In the genomic region with DNA sequence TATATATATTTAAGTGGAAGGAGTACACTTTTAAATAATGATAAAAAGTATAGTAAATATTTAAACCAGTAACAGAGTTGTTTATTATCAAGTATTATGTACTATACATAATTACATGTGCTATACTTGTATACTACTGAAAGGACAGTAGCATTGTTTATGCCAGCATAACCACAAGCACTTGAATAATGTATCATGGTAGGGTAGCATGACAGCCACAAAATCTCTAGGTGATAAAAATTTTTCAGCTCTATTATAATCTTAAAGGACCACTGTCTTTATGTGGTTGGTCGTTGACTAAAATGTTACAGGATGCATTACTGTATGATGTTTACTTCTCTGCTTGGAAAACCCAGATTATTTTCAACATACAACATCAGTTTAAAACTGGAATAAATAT, we compare ENCODE assay signal across 24 cellular contexts.
"Had no signal": no experiment of that assay in that cellular context is flagged by ENCODE, and none has a peak within 500 bp of the region (broad histone marks: within the 10 kb centered on the region; RNA-seq: fewer than 3 reads in every experiment).

No MANE protein-coding gene starts in this region.

- H3K27ac ChIP-seq: gastroesophageal sphincter, heart left ventricle, hepatocyte, prostate gland, right atrium auricular region, testis, tibial artery had no signal

- H3K79me2 ChIP-seq: hepatocyte had no signal

- DNase-seq: cortex of kidney; heart left ventricle; kidney; mucosa of descending colon; naive B cell; nephron progenitor cell; nucleus accumbens; stimulated activated CD4-positive, alpha-beta T cell treated with anti-CD3 and anti-CD28 coated beads, Interleukin-2, amount 100 ng/mL, for 24 hours; stimulated activated CD4-positive, alpha-beta T cell treated with anti-CD3 and anti-CD28 coated beads, Interleukin-4, amount 100 ng/mL, for 24 hours; stimulated activated naive CD8-positive, alpha-beta T cell treated with anti-CD3 and anti-CD28 coated beads, Interleukin-15, Interleukin-2, amounts not matched to agents 100 U/mL and 50 U/mL, for 24 hours; substantia nigra; testis; tibial artery had no signal

- H3K36me3 ChIP-seq: gastroesophageal sphincter, heart left ventricle, prostate gland, right atrium auricular region, tibial artery had no signal

- H3K4me1 ChIP-seq: gastroesophageal sphincter, heart left ventricle, prostate gland, right atrium auricular region, testis, tibial artery had no signal

- H2AFZ ChIP-seq: hepatocyte had no signal

- H3K27ac Mint-ChIP-seq: memory B cell; mesothelial cell of epicardium; naive B cell; nephron progenitor cell; stimulated activated effector memory CD8-positive, alpha-beta T cell treated with anti-CD3 and anti-CD28 coated beads, Interleukin-12 subunit alpha, Interleukin-12 subunit beta, amount 100 ng/mL, for 72 hours; type B pancreatic cell had no signal

- H3K4me3 ChIP-seq: gastroesophageal sphincter, heart left ventricle, hepatocyte, lung, mucosa of descending colon, prostate gland, right atrium auricular region, testis, tibial artery had no signal

- H3K27me3 ChIP-seq: gastroesophageal sphincter, heart left ventricle, hepatocyte, right atrium auricular region, testis, tibial artery had no signal

- H3K9me3 Mint-ChIP-seq: memory B cell; naive B cell; nephron progenitor cell; stimulated activated effector memory CD8-positive, alpha-beta T cell treated with anti-CD3 and anti-CD28 coated beads, Interleukin-12 subunit alpha, Interleukin-12 subunit beta, amount 100 ng/mL, for 72 hours; type B pancreatic cell had no signal

- H3K27me3 Mint-ChIP-seq: naive B cell, type B pancreatic cell had no signal

- H3K4me1 Mint-ChIP-seq: memory B cell; mesothelial cell of epicardium; naive B cell; stimulated activated effector memory CD8-positive, alpha-beta T cell treated with anti-CD3 and anti-CD28 coated beads, Interleukin-12 subunit alpha, Interleukin-12 subunit beta, amount 100 ng/mL, for 72 hours had no signal

- ATAC-seq: gastroesophageal sphincter; heart left ventricle; left lobe of liver; mucosa of descending colon; sciatic nerve; stimulated activated naive CD8-positive, alpha-beta T cell treated with anti-CD3 and anti-CD28 coated beads, Interleukin-15, Interleukin-2, amounts not matched to agents 100 U/mL and 50 U/mL, for 24 hours had no signal

- H3K4me3 Mint-ChIP-seq: memory B cell; mesothelial cell of epicardium; naive B cell; nephron progenitor cell; stimulated activated effector memory CD8-positive, alpha-beta T cell treated with anti-CD3 and anti-CD28 coated beads, Interleukin-12 subunit alpha, Interleukin-12 subunit beta, amount 100 ng/mL, for 72 hours; type B pancreatic cell had no signal

- H3K36me3 Mint-ChIP-seq: memory B cell; mesothelial cell of epicardium; naive B cell; stimulated activated effector memory CD8-positive, alpha-beta T cell treated with anti-CD3 and anti-CD28 coated beads, Interleukin-12 subunit alpha, Interleukin-12 subunit beta, amount 100 ng/mL, for 72 hours; type B pancreatic cell had no signal

- H3K4me2 ChIP-seq: hepatocyte had no signal
